ENCODE assay signal across 1 cellular context in genomic region chr10:127740596-127740995, GRCh38.
TF ChIP-seq lines count a peak whose summit lies in the region.

No MANE protein-coding gene starts in this region.

TF ChIP-seq in HEK293T, 16 proteins besides CTCF, POLR2A, EP300 and RAD21:
- TF ChIP-seq FOXK2 (IDR thresholded peaks at IDR 0.05) (no peak), ELF4 (IDR thresholded peaks at IDR 0.05) (no peak), FOXM1 (IDR thresholded peaks at IDR 0.05; ENCODE audit: borderline replicate concordance) (no peak), ZNF384 (IDR thresholded peaks at IDR 0.05) (no peak), CTBP1 (IDR thresholded peaks at IDR 0.05; ENCODE audit: borderline replicate concordance) (no peak), FOXA1 (IDR thresholded peaks at IDR 0.05) (no peak), BHLHE40 (IDR thresholded peaks at IDR 0.05; ENCODE audit: borderline replicate concordance) (no peak), PKNOX1 (IDR thresholded peaks at IDR 0.05) (no peak), SUZ12 (IDR thresholded peaks at IDR 0.05) (no peak), SP1 (IDR thresholded peaks at IDR 0.05) (no peak), TARDBP (IDR thresholded peaks at IDR 0.05) (no peak), HDGF (IDR thresholded peaks at IDR 0.05; ENCODE audit: borderline replicate concordance) (no peak), LEF1 (IDR thresholded peaks at IDR 0.05; ENCODE audit: borderline replicate concordance) (no peak), ARNT (IDR thresholded peaks at IDR 0.05) (no peak), NFRKB (IDR thresholded peaks at IDR 0.05) (no peak), L3MBTL2 (conservative IDR thresholded peaks at IDR 0.05) (no peak)
